ENCODE assay signal across 8 cellular contexts in genomic region chr12:10722905-10723866, GRCh38. TPM values are rescaled to one million over a fixed set of nuclear protein-coding genes. Genes with fewer than 3 reads are reported as not detected.
DNase-seq lines count a peak whose midpoint lies in the region; ATAC-seq and TF ChIP-seq lines count a peak whose summit lies in the region.

Gene YBX3, minus strand, starts transcription at chr12:10723323. Its CDS starts 212 bp downstream, at chr12:10723111.

- no peak within 1 kb of the TSS for H3K27ac ChIP-seq in CD4-positive, alpha-beta memory T cell (ENCODE audit: low read depth, low read length)
- H3K27ac ChIP-seq in SJSA1 (peak within 1 kb of the TSS; percentile 86), adrenal gland (peak within 1 kb of the TSS; percentile 92 to 99 (median 98)), heart left ventricle (peak within 1 kb of the TSS; percentile 92 to 100 (median 98)), trophoblast cell (ENCODE audit: low read depth, low read length) (peak within 1 kb of the TSS; percentile 35), upper lobe of right lung (peak within 1 kb of the TSS; percentile 98)

- H3K9ac ChIP-seq in trophoblast cell (ENCODE audit: low read length): peak within 1 kb of the TSS; percentile 82

- H3K4me3 ChIP-seq in CD4-positive, alpha-beta memory T cell (ENCODE audit: low read length in 2 of 2): peak within 1 kb of the TSS; percentile 2 to 58
- H3K4me3 ChIP-seq in SJSA1: peak within 1 kb of the TSS; percentile 94
- H3K4me3 ChIP-seq in adrenal gland: peak within 1 kb of the TSS; percentile 86 to 95 (median 90)
- H3K4me3 ChIP-seq in heart left ventricle: peak within 1 kb of the TSS; percentile 77 to 100 (median 92)
- peak within 1 kb of the TSS; percentile 91 for H3K4me3 ChIP-seq in trophoblast cell (ENCODE audit: low read depth, low read length)
- peak within 1 kb of the TSS; percentile 94 for H3K4me3 ChIP-seq in upper lobe of right lung

- H2BK120ac ChIP-seq in trophoblast cell (ENCODE audit: insufficient read depth, low read length, poor library complexity): peak within 1 kb of the TSS; percentile 52

- H3K36me3 Mint-ChIP-seq in CD4-positive, alpha-beta memory T cell: no peaks in the 10 kb centered on the region

- no peaks in the 10 kb centered on the region for H3K9me3 ChIP-seq in CD4-positive, alpha-beta memory T cell (ENCODE audit: control insufficient read depth in 1 of 2, low read length in 2 of 2)
- no peaks in the 10 kb centered on the region for H3K9me3 ChIP-seq in SJSA1 (replicated peaks)
- no peaks in the 10 kb centered on the region for H3K9me3 ChIP-seq in adrenal gland (replicated peaks in 1 of 3)
- no peaks in the 10 kb centered on the region for H3K9me3 ChIP-seq in heart left ventricle
- H3K9me3 ChIP-seq in trophoblast cell (ENCODE audit: insufficient read depth, low read depth, low read length): no peaks in the 10 kb centered on the region
- no peaks in the 10 kb centered on the region for H3K9me3 ChIP-seq in upper lobe of right lung

- POLR2A ChIA-PET in CD4-positive, alpha-beta memory T cell (lab: Charles Lee; ENCODE audit: partially characterized antibody): no interaction called here

- peak within 1 kb of the TSS; percentile 86 for H4K8ac ChIP-seq in trophoblast cell (ENCODE audit: low read depth, low read length)

- TF ChIP-seq CTCF in adrenal gland (IDR thresholded peaks at IDR 0.05) (no peak), heart left ventricle (IDR thresholded peaks at IDR 0.05) (peak in 1 of 12 donors; percentile 6), upper lobe of right lung (IDR thresholded peaks at IDR 0.05) (no peak)

- peak within 1 kb of the TSS; percentile 68 to 94 (median 92) for H3K27ac Mint-ChIP-seq in CD4-positive, alpha-beta memory T cell

- H3K79me1 ChIP-seq in trophoblast cell (ENCODE audit: low read length): peaks cover 5% of the 10 kb centered on the region

- H3K4me1 Mint-ChIP-seq in CD4-positive, alpha-beta memory T cell: peaks cover 10 to 24% (median 16%) of the 10 kb centered on the region in 4 donors

- no peak within 1 kb of the TSS for H3K23ac ChIP-seq in trophoblast cell (ENCODE audit: low read length)

- CTCF ChIA-PET in CD4-positive, alpha-beta memory T cell (lab: Charles Lee; ENCODE audit: partially characterized antibody): no interaction called here

- intact Hi-C loops in CD4-positive, alpha-beta memory T cell (cut with micrococcal nuclease): no loop called here
- intact Hi-C loops in adrenal gland (cut with DNase I) (loop anchor here in 1 of 2 donors (10.0 kb wide), 1 partner anchor 108 kb away; the partner anchor contains the start of gene MAGOHB), heart left ventricle (cut with DNase I) (loop anchor here in 9 of 10 donors (2.0 to 10.0 kb wide), 10 partner anchors 26 to 518 kb away; partner anchors contain the start of genes MAGOHB (in 6 of the 9) and GABARAPL1 (in 5 of the 9)), upper lobe of right lung (cut with DNase I) (no loop called here)

- peaks cover 11% of the 10 kb centered on the region for H3K79me2 ChIP-seq in trophoblast cell (ENCODE audit: control insufficient read depth, insufficient read depth, low read length, poor library complexity)

- peak within 1 kb of the TSS; percentile 73 for H4K12ac ChIP-seq in trophoblast cell (ENCODE audit: low read depth, low read length)

- 0% methylated on average over 16 to 97 of the region's 97 CpGs for WGBS in adrenal gland, 4 donors
- 0% methylated on average over 13 to 97 of the region's 97 CpGs for WGBS in heart left ventricle, 4 donors
- WGBS in trophoblast cell (ENCODE audit: extremely low coverage, insufficient coverage, insufficient read length): no CpG with 5 or more reads among the region's 97 CpGs

- no peak within 1 kb of the TSS for H2AK5ac ChIP-seq in trophoblast cell (ENCODE audit: low read length)

- H3K9me3 Mint-ChIP-seq in CD4-positive, alpha-beta memory T cell: peaks cover 0 to 4% (median 0%) of the 10 kb centered on the region in 8 donors

- peak; percentile 40 to 83 for TF ChIP-seq POLR2A in adrenal gland (IDR thresholded peaks at IDR 0.05)
- TF ChIP-seq POLR2A in heart left ventricle (IDR thresholded peaks at IDR 0.05): peak in 1 of 2 donors; percentile 93

- peaks cover 34 to 45% of the 10 kb centered on the region in 2 donors for H3K27me3 Mint-ChIP-seq in CD4-positive, alpha-beta memory T cell

- H3K4ac ChIP-seq in trophoblast cell (ENCODE audit: low read depth, low read length): peak within 1 kb of the TSS; percentile 31

- peak within 1 kb of the TSS; percentile 96 for H3K14ac ChIP-seq in trophoblast cell (ENCODE audit: low read length)

- peaks cover 26% of the 10 kb centered on the region for H3K27me3 ChIP-seq in CD4-positive, alpha-beta memory T cell (ENCODE audit: insufficient read depth, low read length)
- H3K27me3 ChIP-seq in SJSA1 (replicated peaks): no peaks in the 10 kb centered on the region
- H3K27me3 ChIP-seq in adrenal gland: no peaks in the 10 kb centered on the region
- H3K27me3 ChIP-seq in heart left ventricle: peaks cover 0 to 5% (median 0%) of the 10 kb centered on the region in 9 donors
- no peaks in the 10 kb centered on the region for H3K27me3 ChIP-seq in trophoblast cell (ENCODE audit: insufficient read depth, low read length)
- H3K27me3 ChIP-seq in upper lobe of right lung: no peaks in the 10 kb centered on the region

- peak in 3 of 5 donors; percentile 4 to 12 (median 7) for DNase-seq in CD4-positive, alpha-beta memory T cell
- DNase-seq in HK-2 (ENCODE audit: unreplicated experiment) (peak; percentile 83), SJSA1 (ENCODE audit: low read depth in 1 of 2, low spot score in 2 of 2) (peak; percentile 71 to 81), adrenal gland (peak; percentile 87 to 93 (median 89)), heart left ventricle (peak; percentile 90 to 93 (median 91)), trophoblast cell (peak; percentile 71 to 81), upper lobe of right lung (peak; percentile 94)

- peak within 1 kb of the TSS; percentile 97 for H3K4me2 ChIP-seq in trophoblast cell (ENCODE audit: low read length)

- peak within 1 kb of the TSS; percentile 78 for H4K91ac ChIP-seq in trophoblast cell (ENCODE audit: low read depth, low read length)

- peak within 1 kb of the TSS; percentile 13 for H2BK5ac ChIP-seq in trophoblast cell (ENCODE audit: low read depth, low read length, poor library complexity)

- peaks cover 19% of the 10 kb centered on the region for H3K4me1 ChIP-seq in CD4-positive, alpha-beta memory T cell (ENCODE audit: insufficient read depth, low read length)
- H3K4me1 ChIP-seq in SJSA1 (replicated peaks) (peaks cover 35% of the 10 kb centered on the region), adrenal gland (replicated peaks in 1 of 2) (peaks cover 17 to 42% of the 10 kb centered on the region in 2 donors), heart left ventricle (peaks cover 13 to 46% (median 38%) of the 10 kb centered on the region in 12 donors), trophoblast cell (ENCODE audit: control insufficient read depth in 1 of 2, insufficient read depth in 2 of 2, low read length in 2 of 2) (peaks cover 0 to 14% of the 10 kb centered on the region in 2 experiments), upper lobe of right lung (peaks cover 37% of the 10 kb centered on the region)

- peak within 1 kb of the TSS; percentile 86 for H3K18ac ChIP-seq in trophoblast cell (ENCODE audit: low read length)

- H2AFZ ChIP-seq in trophoblast cell (ENCODE audit: insufficient read depth, low read length, poor library complexity): peak within 1 kb of the TSS; percentile 69

- no peak within 1 kb of the TSS for H2BK12ac ChIP-seq in trophoblast cell (ENCODE audit: low read length)

- no peaks in the 10 kb centered on the region for H3K36me3 ChIP-seq in CD4-positive, alpha-beta memory T cell (ENCODE audit: insufficient read depth, low read length)
- peaks cover 12% of the 10 kb centered on the region for H3K36me3 ChIP-seq in SJSA1
- no peaks in the 10 kb centered on the region for H3K36me3 ChIP-seq in adrenal gland (replicated peaks in 1 of 2)
- H3K36me3 ChIP-seq in heart left ventricle: peaks cover 0 to 4% (median 0%) of the 10 kb centered on the region in 9 donors
- no peaks in the 10 kb centered on the region for H3K36me3 ChIP-seq in trophoblast cell (ENCODE audit: control insufficient read depth in 1 of 2, insufficient read depth in 2 of 2, low read length in 2 of 2)
- H3K36me3 ChIP-seq in upper lobe of right lung: no peaks in the 10 kb centered on the region

- H3K4me3 Mint-ChIP-seq in CD4-positive, alpha-beta memory T cell: peak within 1 kb of the TSS; percentile 69 to 84 (median 80)

- ATAC-seq in GM19438 (IDR thresholded peaks at IDR 0.05; ENCODE audit: low read depth, unreplicated experiment) (peak; percentile 58), heart left ventricle (peak; percentile 62 to 86 (median 78)), upper lobe of right lung (peak; percentile 87)

RNA-seq across cellular contexts. Expression of gene YBX3, which starts in this region (rescaled TPM):
- total RNA-seq in CD4-positive, alpha-beta memory T cell: 1 to 10 TPM; 3.2 to 5.1 TPM
- polyA plus RNA-seq in CD4-positive, alpha-beta memory T cell: 1 to 10 TPM; 1.7 to 2.0 TPM
- total RNA-seq in SJSA1 (2014; rRNA removed; shearing (Covaris generic)): 95.2 and 104 TPM in 2 replicates
- total RNA-seq in adrenal gland (100 to 1,000 TPM; 121 to 294 (median 156) TPM), heart left ventricle (1,000 to 10,000 TPM in 2 of 9 donors, 100 to 1,000 TPM in 7; 399 to 2,225 (median 790) TPM), upper lobe of right lung (292 TPM)
- polyA plus RNA-seq in adrenal gland (100 to 1,000 TPM; 113 to 336 (median 255) TPM), heart left ventricle (1,000 to 10,000 TPM in 1 of 2 donors, 100 to 1,000 TPM in 1; 429 to 1,753 TPM)
- 213 and 218 TPM in 2 replicates for polyA plus RNA-seq in trophoblast cell (2013)

Comparison
In these comparisons a context has a peak if more than half of its experiments do, and no peak if none do; other contexts are left out.
1. RNA of gene YBX3 (total RNA-seq): 399 to 2,225 TPM in heart left ventricle, 292 TPM in upper lobe of right lung (single experiment), 121 to 294 TPM in adrenal gland and 95.2 to 104 TPM in SJSA1; 3.2 to 5.1 TPM in CD4-positive, alpha-beta memory T cell; every median in the first group is over 10 times any median in the second.
2. RNA of gene YBX3 (polyA plus RNA-seq): 429 to 1,753 TPM in heart left ventricle and 113 to 336 TPM in adrenal gland; 1.7 to 2.0 TPM in CD4-positive, alpha-beta memory T cell; every median in the first group is over 10 times any median in the second.
3. DNase-seq: peak in every context shown above with its lines; median percentile 94 in upper lobe of right lung; 91 in heart left ventricle; 89 in adrenal gland; 83 in HK-2; 76 in SJSA1; 76 in trophoblast cell; 7 in CD4-positive, alpha-beta memory T cell.
4. H3K4me3 ChIP-seq: peak in every context shown above with its lines; median percentile 94 in SJSA1; 94 in upper lobe of right lung; 92 in heart left ventricle; 91 in trophoblast cell; 90 in adrenal gland; 30 in CD4-positive, alpha-beta memory T cell.
5. intact Hi-C loops: an anchor here in heart left ventricle (2.0 to 10.0 kb wide); none called in CD4-positive, alpha-beta memory T cell and upper lobe of right lung.
6. Peak in every context shown above with its lines, with median percentiles within 50 percentile points of each other: ATAC-seq.